ENCODE assay signal across 8 cellular contexts in genomic region chr6:25993038-25993684, GRCh38. TPM values are rescaled to one million over a fixed set of nuclear protein-coding genes. Genes with fewer than 3 reads are reported as not detected.
DNase-seq lines count a peak whose midpoint lies in the region; ATAC-seq and TF ChIP-seq lines count a peak whose summit lies in the region.

No MANE protein-coding gene starts in this region.

- DNase-seq in T-cell = no peak
- DNase-seq in foreskin fibroblast = no peak
- no peak for DNase-seq in skeletal muscle cell (ENCODE audit: low read depth)
- no peak for DNase-seq in NCI-H2171 treated with DMSO at 0.1 percent for 48 hours (lab: John Stamatoyannopoulos, UW)
- no peak for DNase-seq in DMS 273 treated with DMSO at 0.1 percent for 48 hours (lab: John Stamatoyannopoulos, UW)
- DNase-seq in COR-L47 (lab: John Stamatoyannopoulos, UW) = no peak

- no peaks in the 10 kb centered on the region for H3K9me3 Mint-ChIP-seq in T-cell

- H3K36me3 Mint-ChIP-seq in T-cell = peaks cover 6% of the 10 kb centered on the region

- H3K4me3 Mint-ChIP-seq in T-cell = peak overlapping the region; percentile 91 to 95 (median 94)

- peak overlapping the region; percentile 92 for H3K27ac Mint-ChIP-seq in T-cell

- no peaks in the 10 kb centered on the region for H3K27me3 Mint-ChIP-seq in T-cell

- peak overlapping the region; percentile 66; the same call in 1 of the 2 replicates for H3K27ac ChIP-seq in 22Rv1

- H3K4me3 ChIP-seq in foreskin fibroblast (ENCODE audit: low read depth in 1 of 2, low read length in 2 of 2) (peak overlapping the region; percentile 65 to 76), skeletal muscle cell (ENCODE audit: low read depth, low read length) (peak overlapping the region; percentile 64)

- peaks cover 21 to 32% (median 23%) of the 10 kb centered on the region in 3 donors for H3K4me1 Mint-ChIP-seq in T-cell

- POLR2A ChIA-PET in T-cell (lab: Charles Lee) = interaction anchor here (0.5 to 2.8 kb wide), 5 partner anchors 13 to 121 kb away, joined by 4 to 19 read pairs (median 4); a partner anchor contains a TSS

- TF ChIP-seq CTCF in 22Rv1 (IDR thresholded peaks at IDR 0.05) (no peak), foreskin fibroblast (IDR thresholded peaks at IDR 0.05; ENCODE audit: low read depth, low read length) (no peak)

- ATAC-seq in GM21529 (IDR thresholded peaks at IDR 0.05; ENCODE audit: unreplicated experiment) (peak; percentile 0), T-cell (replicated peaks in 1 of 4) (no peak)

- CTCF ChIA-PET in T-cell (lab: Charles Lee) = interaction anchor here (0.6 to 4.3 kb wide), 23 partner anchors 9 to 1271 kb away, joined by 3 to 29 read pairs (median 4); partner anchors contain the start of gene TRIM38 (in 1 of the 2)

RNA-seq across cellular contexts. Expression of gene TRIM38, which starts 30.6 kb away (rescaled TPM):
- 10 to 100 TPM; 20.5 to 29.3 (median 26.2) TPM for total RNA-seq in T-cell
